29 cellular contexts compared by ENCODE assay signal in genomic region chr5:51539232-51539631, GRCh38.
"Had no signal": no experiment of that assay in that cellular context is flagged by ENCODE, and none has a peak within 500 bp of the region (broad histone marks: within the 10 kb centered on the region; RNA-seq: fewer than 3 reads in every experiment).

No MANE protein-coding gene starts in this region.

- H3K27ac ChIP-seq: ascending aorta, cardiac muscle cell, VCaP had no signal

- H3K4me3 ChIP-seq: ascending aorta, cardiac muscle cell had no signal

- H3K4me1 ChIP-seq: ascending aorta had no signal

- FAIRE-seq: bronchial epithelial cell, TTC549 had no signal

- ATAC-seq: activated CD8-positive, alpha-beta memory T cell treated with anti-CD3 and anti-CD28 coated beads, Interleukin-2, amount 10 ng/mL, durations not matched to agents 7 days and 5 days; activated CD8-positive, alpha-beta T cell treated with anti-CD3 and anti-CD28 coated beads, Interleukin-2, amount 10 ng/mL, durations not matched to agents 7 days and 5 days; activated naive CD8-positive, alpha-beta T cell treated with anti-CD3 and anti-CD28 coated beads, Interleukin-2, amount 50 U/mL, for 24 hours had no signal

- DNase-seq: activated B cell treated with CpG ODN at 0.5 μM for 24 hours; activated CD4-positive, alpha-beta memory T cell treated with anti-CD3 and anti-CD28 coated beads, Interleukin-2, amount 10 ng/mL, durations not matched to agents 7 days and 5 days; activated CD4-positive, alpha-beta T cell treated with anti-CD3 and anti-CD28 coated beads for 48 hours; activated CD4-positive, alpha-beta T cell treated with anti-CD3 and anti-CD28 coated beads, Interleukin-2, amount 10 ng/mL, durations not matched to agents 7 days and 5 days; activated CD4-positive, alpha-beta T cell treated with anti-CD3 and anti-CD28 coated beads, Interleukin-2, amount 50 U/mL, for 48 hours; activated CD4-positive, CD25-positive, alpha-beta regulatory T cell treated with anti-CD3 and anti-CD28 coated beads, Interleukin-2, amount 50 U/mL, for 72 hours; activated CD8-positive, alpha-beta memory T cell treated with anti-CD3 and anti-CD28 coated beads for 24 hours; activated CD8-positive, alpha-beta memory T cell treated with anti-CD3 and anti-CD28 coated beads, Interleukin-2, amount 10 ng/mL, durations not matched to agents 7 days and 5 days; activated CD8-positive, alpha-beta memory T cell treated with anti-CD3 and anti-CD28 coated beads, Interleukin-2, amount 50 U/mL, for 48 hours; activated CD8-positive, alpha-beta T cell treated with anti-CD3 and anti-CD28 coated beads, Interleukin-2, amount 10 ng/mL, durations not matched to agents 7 days and 5 days; activated effector memory CD4-positive, alpha-beta T cell treated with Interleukin-2 at 50 U/mL for 16 hours; activated gamma-delta T cell; activated naive CD4-positive, alpha-beta T cell treated with anti-CD3 and anti-CD28 coated beads, Interleukin-2, amount 10 ng/mL, durations not matched to agents 7 days and 5 days; activated naive CD4-positive, alpha-beta T cell treated with Interleukin-2 at 50 U/mL for 16 hours; activated naive CD8-positive, alpha-beta T cell treated with anti-CD3 and anti-CD28 coated beads, Interleukin-2, amount 10 ng/mL, durations not matched to agents 7 days and 5 days; activated naive CD8-positive, alpha-beta T cell treated with anti-CD3 and anti-CD28 coated beads, Interleukin-2, amount 50 U/mL, for 24 hours; activated T-cell treated with anti-CD3 and anti-CD28 coated beads, Interleukin-2, amount 50 U/mL, for 24 hours; activated T-cell treated with anti-CD3 and anti-CD28 coated beads, Interleukin-2, amount 50 U/mL, for 48 hours; amygdala; anterior cingulate cortex; caudate nucleus; cerebellar nuclear complex; T-helper 2 cell; T-helper 9 cell had no signal

- H3K27me3 ChIP-seq: ascending aorta, cardiac muscle cell had no signal

- H3K36me3 ChIP-seq: ascending aorta, cardiac muscle cell had no signal
